Comparison of ENCODE assay signal across 8 cellular contexts in genomic region chr9:34646211-34647083, GRCh38. TPM values are rescaled to one million over a fixed set of nuclear protein-coding genes. Genes with fewer than 3 reads are reported as not detected.
DNase-seq lines count a peak whose midpoint lies in the region; ATAC-seq and TF ChIP-seq lines count a peak whose summit lies in the region.

Gene GALT, plus strand, starts transcription at chr9:34646675. Its CDS starts 30 bp downstream, at chr9:34646705.

- BruUV-seq in IMR-90 (replicated peaks; lab: Mats Ljungman, UMichigan) = no TSS peak

- no peaks in the 10 kb centered on the region for H4K20me1 ChIP-seq in IMR-90 (ENCODE audit: insufficient read depth, low read length)

- H3K9me3 ChIP-seq in IMR-90 (ENCODE audit: control insufficient read depth, insufficient read depth, low read length) (no peaks in the 10 kb centered on the region), mucosa of rectum (ENCODE audit: control insufficient read depth in 2 of 2, low read length in 2 of 2) (no peaks in the 10 kb centered on the region)

- no CpG with 5 or more reads among the region's 43 CpGs for WGBS in IMR-90 (ENCODE audit: extremely low coverage in 2 of 2, insufficient read length in 1 of 2), 2 experiments

- H3K4me2 ChIP-seq in IMR-90 (ENCODE audit: low read depth, low read length) = peak within 1 kb of the TSS; percentile 89

- peak; percentile 71 for TF ChIP-seq CTCF in IMR-90 (conservative IDR thresholded peaks at IDR 0.05; ENCODE audit: low read depth, low read length)

- POLR2A ChIA-PET in IMR-90 (lab: Charles Lee; ENCODE audit: unreplicated experiment) = interaction anchor here (1.5 kb wide), 1 partner anchor 9 kb away, joined by 10 read pairs; the partner anchor contains the start of gene SIGMAR1

- peak within 1 kb of the TSS; percentile 93 for H4K5ac ChIP-seq in IMR-90 (ENCODE audit: low read depth, low read length)

- peak within 1 kb of the TSS; percentile 43 for H2BK120ac ChIP-seq in IMR-90 (ENCODE audit: low read depth, low read length)

- H3K9ac ChIP-seq in IMR-90 (ENCODE audit: low read depth, low read length) (peak within 1 kb of the TSS; percentile 86), mucosa of rectum (ENCODE audit: low read depth in 1 of 2, low read length in 2 of 2) (peak within 1 kb of the TSS; percentile 74 to 86)

- H3K18ac ChIP-seq in IMR-90 (ENCODE audit: low read depth, low read length) = peak within 1 kb of the TSS; percentile 62

- H2BK15ac ChIP-seq in IMR-90 (ENCODE audit: low read depth, low read length) = no peak within 1 kb of the TSS

- no peak for TF ChIP-seq POLR2A in IMR-90 (IDR thresholded peaks at IDR 0.05; ENCODE audit: low read depth, low read length)

- H3K36me3 ChIP-seq in IMR-90 (ENCODE audit: control insufficient read depth, insufficient read depth, low read length) = peaks cover 16% of the 10 kb centered on the region
- H3K36me3 ChIP-seq in mucosa of rectum (ENCODE audit: control insufficient read depth in 2 of 2, insufficient read depth in 2 of 2, low read length in 2 of 2) = peaks cover 15 to 19% of the 10 kb centered on the region in 2 donors

- peak within 1 kb of the TSS; percentile 74 for H4K91ac ChIP-seq in IMR-90 (ENCODE audit: insufficient read depth, low read depth, low read length)

- H3K4me3 ChIP-seq in IMR-90 (ENCODE audit: insufficient read depth, low read depth, low read length) = peak within 1 kb of the TSS; percentile 76
- H3K4me3 ChIP-seq in mucosa of rectum (ENCODE audit: low read length in 2 of 2) = peak within 1 kb of the TSS; percentile 89 to 93

- peak within 1 kb of the TSS; percentile 37 for H3K23ac ChIP-seq in IMR-90 (ENCODE audit: low read depth, low read length)

- peak within 1 kb of the TSS; percentile 99 for H2AFZ ChIP-seq in IMR-90 (replicated peaks; ENCODE audit: low read length, poor library complexity)

- dilution Hi-C loops in IMR-90 (cut with HindIII; ENCODE audit: low sequenced_read_pairs, unreplicated experiment) = no loop called here

- peak within 1 kb of the TSS; percentile 89 for H3K14ac ChIP-seq in IMR-90 (replicated peaks; ENCODE audit: low read depth, low read length)

- H3K9me1 ChIP-seq in IMR-90 (ENCODE audit: insufficient read depth, low read length) = peaks cover 20% of the 10 kb centered on the region

- peak; percentile 89 for ATAC-seq in GM21528 (IDR thresholded peaks at IDR 0.05; ENCODE audit: low FRiP score, unreplicated experiment)
- ATAC-seq in IMR-90 (ENCODE audit: low read depth) = peak; percentile 88

- DNase-seq in DMS153 (lab: John Stamatoyannopoulos, UW) = peak; percentile 80
- peak; percentile 77 for DNase-seq in IMR-90
- DNase-seq in OCI-M1 (lab: John Stamatoyannopoulos, UW) = peak; percentile 96
- DNase-seq in activated T-cell treated with anti-CD3 and anti-CD28 coated beads for 48 hours (ENCODE audit: low read depth) = peak; percentile 97
- no peak for DNase-seq in epithelial cell of prostate (ENCODE audit: low read depth, low spot score)
- peak; percentile 93 to 96 for DNase-seq in stimulated activated CD8-positive, alpha-beta memory T cell treated with anti-CD3 and anti-CD28 coated beads, Interleukin-4, amount 100 ng/mL, for 4 hours (ENCODE audit: low read depth in 2 of 2, low spot score in 1 of 2)

- CTCF ChIA-PET in IMR-90 (lab: Yijun Ruan, JAX) = interaction anchor here (0.9 to 1.6 kb wide), 4 partner anchors 8 to 56 kb away, joined by 3 to 6 read pairs (median 4); no protein-coding TSS in a partner anchor

- peak within 1 kb of the TSS; percentile 93 for H2AK9ac ChIP-seq in IMR-90 (replicated peaks; ENCODE audit: low read depth, low read length, poor library complexity)

- peak within 1 kb of the TSS; percentile 67 for H2BK5ac ChIP-seq in IMR-90 (ENCODE audit: low read depth, low read length, poor library complexity, severe bottlenecking)

- H4K8ac ChIP-seq in IMR-90 (ENCODE audit: low read depth in 2 of 2, low read length in 2 of 2) = peak within 1 kb of the TSS; percentile 80 to 94

- peak within 1 kb of the TSS; percentile 92 for H2AK5ac ChIP-seq in IMR-90 (ENCODE audit: low read depth, low read length)

- no peak for TF ChIP-seq RAD21 in IMR-90 (IDR thresholded peaks at IDR 0.05; ENCODE audit: low read length)

- H3K56ac ChIP-seq in IMR-90 (ENCODE audit: extremely low read depth, insufficient read depth, low read length) = peak within 1 kb of the TSS; percentile 59; the same call in 1 of the 2 replicates

- 0 out of 2 replicates have a peak within 1 kb of the TSS, but pooled peaks have one; percentile 29 for H2BK20ac ChIP-seq in IMR-90 (ENCODE audit: low read depth, low read length)

- in situ Hi-C loops in IMR-90 (cut with MboI; ENCODE audit: low sequenced_read_pairs) = no loop called here

- H3K4ac ChIP-seq in IMR-90 (ENCODE audit: low read depth, low read length) = peak within 1 kb of the TSS; percentile 81

- peaks cover 15 to 34% of the 10 kb centered on the region in 2 experiments for H3K79me1 ChIP-seq in IMR-90 (ENCODE audit: low read depth in 1 of 2, low read length in 2 of 2)

- no peaks in the 10 kb centered on the region for H3K27me3 ChIP-seq in IMR-90 (ENCODE audit: control insufficient read depth, insufficient read depth, low read length)
- H3K27me3 ChIP-seq in mucosa of rectum (ENCODE audit: control insufficient read depth in 2 of 2, insufficient read depth in 2 of 2, low read length in 2 of 2) = no peaks in the 10 kb centered on the region

- H3K4me1 ChIP-seq in IMR-90 (ENCODE audit: control insufficient read depth, insufficient read depth, low read length) = peaks cover 15% of the 10 kb centered on the region
- peaks cover 20 to 28% of the 10 kb centered on the region in 2 donors for H3K4me1 ChIP-seq in mucosa of rectum (ENCODE audit: control insufficient read depth in 2 of 2, insufficient read depth in 2 of 2, low read length in 2 of 2)

- peak within 1 kb of the TSS; percentile 82 for H3K27ac ChIP-seq in IMR-90 (ENCODE audit: insufficient read depth, low read length)
- H3K27ac ChIP-seq in epithelial cell of prostate = peak within 1 kb of the TSS; percentile 47
- H3K27ac ChIP-seq in mucosa of rectum (ENCODE audit: low read depth in 2 of 2, low read length in 2 of 2) = peak within 1 kb of the TSS; percentile 84 to 91

- intact Hi-C loops in IMR-90 (cut with micrococcal nuclease) = loop anchor here (2.0 kb wide), 1 partner anchor 56 kb away; no protein-coding TSS in a partner anchor

TF ChIP-seq in IMR-90, 13 proteins besides CTCF, POLR2A, EP300 and RAD21:
- TF ChIP-seq RFX5 (IDR thresholded peaks at IDR 0.05; ENCODE audit: low read depth, low read length) = no peak
- no peak for TF ChIP-seq RCOR1 (IDR thresholded peaks at IDR 0.05; ENCODE audit: insufficient replicate concordance, low read length)
- no peak for TF ChIP-seq MAZ (IDR thresholded peaks at IDR 0.05; ENCODE audit: borderline replicate concordance, low read depth, low read length)
- no peak for TF ChIP-seq ELK1 (IDR thresholded peaks at IDR 0.05; ENCODE audit: borderline replicate concordance, low read depth, low read length)
- no peak for TF ChIP-seq NFE2L2 (IDR thresholded peaks at IDR 0.05; ENCODE audit: low read depth, low read length)
- TF ChIP-seq FOS (IDR thresholded peaks at IDR 0.05; ENCODE audit: low read depth, low read length) = 0 out of 2 replicates have a peak, but pooled peaks have one; percentile 22
- TF ChIP-seq MAFK (IDR thresholded peaks at IDR 0.05; ENCODE audit: low read depth, low read length) = no peak
- peak; percentile 94 for TF ChIP-seq BHLHE40 (IDR thresholded peaks at IDR 0.05; ENCODE audit: low read depth, low read length)
- no peak for TF ChIP-seq SMC3 (IDR thresholded peaks at IDR 0.05; ENCODE audit: low read depth, low read length)
- TF ChIP-seq CHD1 (IDR thresholded peaks at IDR 0.05; ENCODE audit: low read depth, low read length) = no peak
- TF ChIP-seq USF2 (IDR thresholded peaks at IDR 0.05; ENCODE audit: low read depth, low read length) = peak; percentile 98
- TF ChIP-seq MXI1 (IDR thresholded peaks at IDR 0.05; ENCODE audit: borderline replicate concordance, low read depth, low read length) = peak; percentile 15; the same call in 1 of the 2 replicates

RNA-seq across cellular contexts. Expression of gene GALT, which starts in this region (rescaled TPM):
- total RNA-seq in IMR-90 (2012; rRNA removed) = 12.5 and 15.8 TPM in 2 replicates
- 34.6 and 36.6 TPM in 2 replicates for polyA plus RNA-seq in IMR-90 (2012; rRNA removed)
- 17.9 and 19.0 TPM in 2 replicates for polyA plus RNA-seq in IMR-90 (2012; cell fraction: cytosol; rRNA removed)
- polyA plus RNA-seq in IMR-90 (2012; cell fraction: nucleus; rRNA removed; ENCODE audit: low replicate concordance) = 231 and 346 TPM in 2 replicates
